Comparison of ENCODE assay signal across 16 cellular contexts in the genomic region with DNA sequence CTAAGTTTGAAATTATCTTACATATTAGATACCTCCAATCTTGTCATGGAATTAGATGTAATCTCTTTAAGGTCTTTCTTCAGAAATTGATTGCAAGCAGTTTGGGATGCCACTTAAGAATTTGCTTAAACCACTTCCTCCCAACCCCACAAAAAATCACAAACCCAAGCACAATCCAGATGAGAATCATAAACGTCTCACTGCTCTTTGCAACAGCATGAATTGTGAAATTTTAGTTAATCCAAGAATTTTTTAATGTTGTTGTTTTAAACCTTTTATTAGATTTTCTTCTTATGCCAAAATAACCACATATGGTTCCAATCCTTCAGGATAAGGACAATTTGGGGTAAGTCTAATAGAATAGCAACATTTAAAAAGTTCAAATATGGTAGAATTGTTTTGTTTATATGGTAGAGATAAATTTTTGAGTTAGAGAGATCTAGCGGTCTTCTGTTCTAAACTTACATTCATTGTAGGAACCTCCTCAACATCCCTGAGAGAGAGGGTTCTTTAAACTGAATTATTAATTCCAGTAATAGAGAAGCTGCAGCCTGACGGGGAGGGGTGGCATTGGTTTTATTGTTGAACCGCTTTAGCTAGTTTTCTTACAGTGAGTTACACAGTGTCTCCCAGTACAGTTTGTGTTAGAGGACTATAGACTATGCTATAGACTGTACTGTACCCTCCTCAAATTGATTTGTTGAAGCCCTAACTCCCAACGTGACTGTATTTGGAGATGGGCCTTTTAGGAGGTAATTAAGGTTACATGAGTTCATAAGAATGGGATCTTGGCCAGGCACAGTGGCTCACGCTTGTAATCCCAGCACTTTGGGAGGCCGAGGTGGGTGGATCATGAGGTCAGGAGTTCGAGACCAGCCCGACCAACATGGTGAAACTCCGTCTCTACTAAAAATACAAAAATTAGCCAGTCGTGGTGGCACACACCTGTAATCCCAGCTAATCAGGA. TPM values are rescaled to one million over a fixed set of nuclear protein-coding genes. Genes with fewer than 3 reads are reported as not detected.
A peak's percentile ranks its signal among the peaks of the same experiment; 100 is the strongest.
DNase-seq lines count a peak whose midpoint lies in the region; ATAC-seq and TF ChIP-seq lines count a peak whose summit lies in the region.
"Had no signal": no experiment of that assay in that cellular context is flagged by ENCODE, and none has a peak within 500 bp of the region (broad histone marks: within the 10 kb centered on the region; RNA-seq: fewer than 3 reads in every experiment).

No MANE protein-coding gene starts in this region.

- no peaks in the 10 kb centered on the region for H3K36me3 ChIP-seq in transverse colon
- H3K36me3 ChIP-seq: cardiac muscle cell, prostate gland, WERI-Rb-1 had no signal

- H3K9me3 Mint-ChIP-seq in activated naive CD8-positive, alpha-beta T cell (ENCODE audit: low read depth): no peaks in the 10 kb centered on the region
- H3K9me3 Mint-ChIP-seq in activated naive CD8-positive, alpha-beta T cell treated with anti-CD3 and anti-CD28 coated beads for 36 hours: peaks cover 4% of the 10 kb centered on the region

- H3K27me3 Mint-ChIP-seq in activated naive CD8-positive, alpha-beta T cell: no peaks in the 10 kb centered on the region
- no peaks in the 10 kb centered on the region for H3K27me3 Mint-ChIP-seq in activated naive CD8-positive, alpha-beta T cell treated with anti-CD3 and anti-CD28 coated beads for 36 hours

- 75 to 82% methylated on average over 7 to 11 of the region's 11 CpGs for WGBS in transverse colon (ENCODE audit: low coverage in 1 of 2), 2 donors

- intact Hi-C loops in transverse colon (cut with DNase I; ENCODE audit: low total_unique reads): loop anchor here (10.0 kb wide), 2 partner anchors 1205 to 1305 kb away; no protein-coding TSS in a partner anchor

- peaks cover 26% of the 10 kb centered on the region for H3K4me1 Mint-ChIP-seq in activated naive CD8-positive, alpha-beta T cell (ENCODE audit: low read depth)
- peaks cover 7% of the 10 kb centered on the region for H3K4me1 Mint-ChIP-seq in activated naive CD8-positive, alpha-beta T cell treated with anti-CD3 and anti-CD28 coated beads for 36 hours
- H3K4me1 Mint-ChIP-seq: stimulated activated memory B cell treated with anti-CD40 and anti-IgM and Interleukin-4, amounts not matched to agents 10 μg/mL and 1 μg/mL and 100 μg/mL, for 72 hours had no signal

- TF ChIP-seq EP300 in transverse colon (IDR thresholded peaks at IDR 0.05; ENCODE audit: low read depth): no peak

- peak overlapping the region; percentile 6 to 26 (median 22) for H3K27ac ChIP-seq in transverse colon
- H3K27ac ChIP-seq: cardiac muscle cell, prostate gland, WERI-Rb-1 had no signal

- in situ Hi-C loops in transverse colon (cut with MboI; ENCODE audit: low pct_ligation_motif_present in 1 of 4, low pct_unique_long_range_greater_than_20kb in 1 of 4, low sequenced_read_pairs in 3 of 4): no loop called here

- no peaks in the 10 kb centered on the region for H3K36me3 Mint-ChIP-seq in activated naive CD8-positive, alpha-beta T cell
- H3K36me3 Mint-ChIP-seq in activated naive CD8-positive, alpha-beta T cell treated with anti-CD3 and anti-CD28 coated beads for 36 hours: peaks cover 2% of the 10 kb centered on the region
- H3K36me3 Mint-ChIP-seq: stimulated activated memory B cell treated with anti-CD40 and anti-IgM and Interleukin-4, amounts not matched to agents 10 μg/mL and 1 μg/mL and 100 μg/mL, for 72 hours had no signal

- no peak for TF ChIP-seq CTCF in transverse colon (IDR thresholded peaks at IDR 0.05)

- no peaks in the 10 kb centered on the region for H3K9me3 ChIP-seq in transverse colon
- H3K9me3 ChIP-seq: prostate gland had no signal

- H3K4me3 ChIP-seq in transverse colon: no peak overlapping the region
- H3K4me3 ChIP-seq: cardiac muscle cell, prostate gland had no signal

- no peak for ATAC-seq in GM19395 (IDR thresholded peaks at IDR 0.05; ENCODE audit: unreplicated experiment)
- ATAC-seq: activated T-cell treated with anti-CD3 and anti-CD28 coated beads, Interleukin-2, amount 50 U/mL, for 4 hours; stimulated activated memory B cell treated with anti-CD40 and anti-IgM and Interleukin-4, amounts not matched to agents 10 μg/mL and 1 μg/mL and 100 μg/mL, for 72 hours had no signal

- no peaks in the 10 kb centered on the region for H3K27me3 ChIP-seq in transverse colon
- H3K27me3 ChIP-seq: cardiac muscle cell had no signal

- no peak for DNase-seq in activated naive CD8-positive, alpha-beta T cell treated with anti-CD3 and anti-CD28 coated beads for 36 hours
- DNase-seq in RPMI8226 (peak; percentile 44), fibroblast of peridontal ligament (ENCODE audit: extremely low read depth) (peak; percentile 86), transverse colon (no peak), NCI-H1436 (lab: John Stamatoyannopoulos, UW) (no peak), NCI-H1048 (lab: John Stamatoyannopoulos, UW) (no peak)
- DNase-seq: activated T-cell treated with anti-CD3 and anti-CD28 coated beads, Interleukin-2, amount 50 U/mL, for 4 hours; AML-193; NCI-H2081 treated with DMSO at 0.1 percent for 48 hours; SIG-M5; WERI-Rb-1 had no signal

- TF ChIP-seq POLR2A in transverse colon (IDR thresholded peaks at IDR 0.05): no peak

- H3K4me3 Mint-ChIP-seq in activated naive CD8-positive, alpha-beta T cell: peak overlapping the region; percentile 33
- H3K4me3 Mint-ChIP-seq in activated naive CD8-positive, alpha-beta T cell treated with anti-CD3 and anti-CD28 coated beads for 36 hours: no peak overlapping the region
- H3K4me3 Mint-ChIP-seq: activated T-cell treated with anti-CD3 and anti-CD28 coated beads, Interleukin-2, amount 50 U/mL, for 4 hours; stimulated activated memory B cell treated with anti-CD40 and anti-IgM and Interleukin-4, amounts not matched to agents 10 μg/mL and 1 μg/mL and 100 μg/mL, for 72 hours had no signal

- H3K4me1 ChIP-seq in transverse colon: peaks cover 0 to under 1% (median 0%) of the 10 kb centered on the region in 4 donors
- H3K4me1 ChIP-seq: prostate gland had no signal

- H3K27ac Mint-ChIP-seq in activated naive CD8-positive, alpha-beta T cell: peak overlapping the region; percentile 2
- H3K27ac Mint-ChIP-seq in activated naive CD8-positive, alpha-beta T cell treated with anti-CD3 and anti-CD28 coated beads for 36 hours: no peak overlapping the region
- H3K27ac Mint-ChIP-seq: stimulated activated memory B cell treated with anti-CD40 and anti-IgM and Interleukin-4, amounts not matched to agents 10 μg/mL and 1 μg/mL and 100 μg/mL, for 72 hours had no signal

RNA-seq across cellular contexts. Expression of a gene that starts 24.8 kb away (rescaled TPM):
- 10 to 100 TPM; 47.1 to 58.0 TPM for total RNA-seq in activated naive CD8-positive, alpha-beta T cell treated with anti-CD3 and anti-CD28 coated beads for 36 hours
- 100 to 1,000 TPM in 3 of 4 donors, 10 to 100 TPM in 1; 51.3 to 179 (median 136) TPM for total RNA-seq in transverse colon

Comparison
In these comparisons a context has a peak if more than half of its experiments do, and no peak if none do; other contexts are left out.
1. DNase-seq: peak in RPMI8226 (single experiment) and fibroblast of peridontal ligament (single experiment); none in activated naive CD8-positive, alpha-beta T cell treated with anti-CD3 and anti-CD28 coated beads for 36 hours (single experiment), transverse colon (single experiment), NCI-H1436 (single experiment) and NCI-H1048 (single experiment).